32 cellular contexts compared by ENCODE assay signal in genomic region chr7:145147865-145148264, GRCh38.
"Had no signal": no experiment of that assay in that cellular context is flagged by ENCODE, and none has a peak within 500 bp of the region (broad histone marks: within the 10 kb centered on the region; RNA-seq: fewer than 3 reads in every experiment).

No MANE protein-coding gene starts in this region.

- H3K4me3 ChIP-seq: MG63, Peyer's patch, SJSA1 had no signal

- H3K9ac ChIP-seq: SK-N-SH had no signal

- H3K27me3 ChIP-seq: MG63, Peyer's patch, SJSA1 had no signal

- ATAC-seq: PC-3 had no signal

- H3K36me3 ChIP-seq: MG63, Peyer's patch, SJSA1 had no signal

- H3K9me3 ChIP-seq: MG63, Peyer's patch, SK-N-SH had no signal

- H3K27ac ChIP-seq: Peyer's patch, SJSA1 had no signal

- DNase-seq: Kasumi-1, MG63, NCI-H1048, NCI-H1092 treated with DMSO at 0.1 percent for 48 hours, NCI-H1105 treated with DMSO at 0.1 percent for 48 hours, NCI-H1417, NCI-H1436, NCI-H146, NCI-H1694, NCI-H187, NCI-H1930, NCI-H2029 treated with DMSO at 0.1 percent for 48 hours, NCI-H2081 treated with DMSO at 0.1 percent for 48 hours, NCI-H2107, NCI-H2171, NCI-H226, NCI-H446 treated with DMSO at 0.1 percent for 48 hours, NCI-H510A, NCI-H524, NCI-H526, NCI-H69, NCI-H748 treated with DMSO at 0.1 percent for 48 hours, NCI-H82, OCI-M1, PC-3, Peyer's patch, Right ventricle myocardium superior, RPMI8226, SHP77 treated with DMSO at 0.1 percent for 48 hours, SK-N-SH, SW 1271 had no signal

- H3K4me1 ChIP-seq: Peyer's patch, SJSA1 had no signal

- H3K4me2 ChIP-seq: SK-N-SH had no signal
